8 cellular contexts compared by ENCODE assay signal in genomic region chr7:132575987-132576722, GRCh38. TPM values are rescaled to one million over a fixed set of nuclear protein-coding genes. Genes with fewer than 3 reads are reported as not detected.
DNase-seq lines count a peak whose midpoint lies in the region; ATAC-seq and TF ChIP-seq lines count a peak whose summit lies in the region.

A gene with protein sequence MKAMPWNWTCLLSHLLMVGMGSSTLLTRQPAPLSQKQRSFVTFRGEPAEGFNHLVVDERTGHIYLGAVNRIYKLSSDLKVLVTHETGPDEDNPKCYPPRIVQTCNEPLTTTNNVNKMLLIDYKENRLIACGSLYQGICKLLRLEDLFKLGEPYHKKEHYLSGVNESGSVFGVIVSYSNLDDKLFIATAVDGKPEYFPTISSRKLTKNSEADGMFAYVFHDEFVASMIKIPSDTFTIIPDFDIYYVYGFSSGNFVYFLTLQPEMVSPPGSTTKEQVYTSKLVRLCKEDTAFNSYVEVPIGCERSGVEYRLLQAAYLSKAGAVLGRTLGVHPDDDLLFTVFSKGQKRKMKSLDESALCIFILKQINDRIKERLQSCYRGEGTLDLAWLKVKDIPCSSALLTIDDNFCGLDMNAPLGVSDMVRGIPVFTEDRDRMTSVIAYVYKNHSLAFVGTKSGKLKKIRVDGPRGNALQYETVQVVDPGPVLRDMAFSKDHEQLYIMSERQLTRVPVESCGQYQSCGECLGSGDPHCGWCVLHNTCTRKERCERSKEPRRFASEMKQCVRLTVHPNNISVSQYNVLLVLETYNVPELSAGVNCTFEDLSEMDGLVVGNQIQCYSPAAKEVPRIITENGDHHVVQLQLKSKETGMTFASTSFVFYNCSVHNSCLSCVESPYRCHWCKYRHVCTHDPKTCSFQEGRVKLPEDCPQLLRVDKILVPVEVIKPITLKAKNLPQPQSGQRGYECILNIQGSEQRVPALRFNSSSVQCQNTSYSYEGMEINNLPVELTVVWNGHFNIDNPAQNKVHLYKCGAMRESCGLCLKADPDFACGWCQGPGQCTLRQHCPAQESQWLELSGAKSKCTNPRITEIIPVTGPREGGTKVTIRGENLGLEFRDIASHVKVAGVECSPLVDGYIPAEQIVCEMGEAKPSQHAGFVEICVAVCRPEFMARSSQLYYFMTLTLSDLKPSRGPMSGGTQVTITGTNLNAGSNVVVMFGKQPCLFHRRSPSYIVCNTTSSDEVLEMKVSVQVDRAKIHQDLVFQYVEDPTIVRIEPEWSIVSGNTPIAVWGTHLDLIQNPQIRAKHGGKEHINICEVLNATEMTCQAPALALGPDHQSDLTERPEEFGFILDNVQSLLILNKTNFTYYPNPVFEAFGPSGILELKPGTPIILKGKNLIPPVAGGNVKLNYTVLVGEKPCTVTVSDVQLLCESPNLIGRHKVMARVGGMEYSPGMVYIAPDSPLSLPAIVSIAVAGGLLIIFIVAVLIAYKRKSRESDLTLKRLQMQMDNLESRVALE (N-terminal part only) (minus strand): TSS chr7:132576470. CDS start chr7:132508693, 67,777 bp downstream.

- ATAC-seq in heart left ventricle (peak in 3 of 4 donors; percentile 7 to 29 (median 8)), HG03520 (IDR thresholded peaks at IDR 0.05; ENCODE audit: unreplicated experiment) (no peak), GM21717 (IDR thresholded peaks at IDR 0.05; ENCODE audit: unreplicated experiment) (no peak)

- peaks cover 0 to 65% (median 5%) of the 10 kb centered on the region in 9 donors for H3K27me3 ChIP-seq in heart left ventricle
- H3K27me3 ChIP-seq in prostate gland (replicated peaks; ENCODE audit: insufficient read depth) = peaks cover 17% of the 10 kb centered on the region

- no peak for TF ChIP-seq POLR2A in heart left ventricle (IDR thresholded peaks at IDR 0.05)
- TF ChIP-seq POLR2A in prostate gland (IDR thresholded peaks at IDR 0.05) = no peak

- peak; percentile 17 to 70 (median 67) for DNase-seq in NCI-H1417 (lab: John Stamatoyannopoulos, UW)
- no peak for DNase-seq in NCI-H1417 treated with DMSO at 0.1 percent for 48 hours (lab: John Stamatoyannopoulos, UW)
- peak in 3 of 5 donors; percentile 10 to 32 (median 32) for DNase-seq in heart left ventricle
- DNase-seq in prostate gland (ENCODE audit: low spot score) = no peak
- no peak for DNase-seq in SHP77 (lab: John Stamatoyannopoulos, UW)

- intact Hi-C loops in heart left ventricle (cut with DNase I) (loop anchor here in 9 of 10 donors (2.0 to 10.0 kb wide), 11 partner anchors 71 to 631 kb away; no protein-coding TSS in a partner anchor), prostate gland (cut with DNase I) (no loop called here)

- peak within 1 kb of the TSS in 10 of 12 donors; percentile 20 to 84 (median 75) for H3K27ac ChIP-seq in heart left ventricle
- H3K27ac ChIP-seq in prostate gland = no peak within 1 kb of the TSS

- H3K36me3 ChIP-seq in heart left ventricle (no peaks in the 10 kb centered on the region), prostate gland (no peaks in the 10 kb centered on the region)

- WGBS in heart left ventricle, 4 donors = 1 to 2% (median 1%) methylated on average over 28 to 65 of the region's 65 CpGs
- WGBS in prostate gland = under 1% methylated on average over 62 of the region's 65 CpGs

- TF ChIP-seq CTCF in WI38 (IDR thresholded peaks at IDR 0.05; ENCODE audit: low read depth, low read length) (no peak), heart left ventricle (IDR thresholded peaks at IDR 0.05) (no peak), prostate gland (IDR thresholded peaks at IDR 0.05) (no peak)

- H3K4me3 ChIP-seq in WI38 (ENCODE audit: low read depth, low read length) = peak within 1 kb of the TSS; percentile 62
- peak within 1 kb of the TSS; percentile 38 to 77 (median 61) for H3K4me3 ChIP-seq in heart left ventricle
- peak within 1 kb of the TSS; percentile 30 to 32 for H3K4me3 ChIP-seq in prostate gland

- no peaks in the 10 kb centered on the region for H3K9me3 ChIP-seq in heart left ventricle
- H3K9me3 ChIP-seq in prostate gland = no peaks in the 10 kb centered on the region

- H3K4me1 ChIP-seq in heart left ventricle (peaks cover 0 to 43% (median 9%) of the 10 kb centered on the region in 12 donors), prostate gland (replicated peaks) (peaks cover 4% of the 10 kb centered on the region)

RNA-seq across cellular contexts. Expression of the gene that starts here (rescaled TPM):
- total RNA-seq in heart left ventricle (10 to 100 TPM in 7 of 9 donors, 1 to 10 TPM in 2; 8.5 to 22.1 (median 10.9) TPM), prostate gland (1 to 10 TPM in 1 of 2 donors, under 1 TPM in 1; 0.41 to 2.8 TPM)
- polyA plus RNA-seq in heart left ventricle = 1 to 10 TPM; 1.8 to 4.3 TPM

Comparison
In these comparisons a context has a peak if more than half of its experiments do, and no peak if none do; other contexts are left out.
1. DNase-seq: peak in NCI-H1417 (3 of 3) and heart left ventricle (3 of 5); none in NCI-H1417 treated with DMSO at 0.1 percent for 48 hours (single experiment), prostate gland (single experiment) and SHP77 (0 of 2).
2. ATAC-seq: peak in heart left ventricle (3 of 4); none in HG03520 (single experiment) and GM21717 (single experiment).
3. H3K27ac ChIP-seq: peak in heart left ventricle (10 of 12); none in prostate gland (0 of 2).
4. Peak in every context shown above with its lines, with median percentiles within 50 percentile points of each other: H3K4me3 ChIP-seq.